In genomic region chr9:4792572-4793411, GRCh38 we compare ENCODE assay signal across 1 cellular context.
TF ChIP-seq lines count a peak whose summit lies in the region.

TSS of gene RCL1 (plus strand) at chr9:4792944. CDS start at chr9:4793092, 148 bp downstream.

TF ChIP-seq in HepG2, 621 proteins besides CTCF, POLR2A, EP300 and RAD21 (continued from another document and continues in another):
- TF ChIP-seq ZNF512B (CRISPR knock-in tag; IDR thresholded peaks at IDR 0.05; ENCODE audit: borderline replicate concordance) (no peak), AKAP8 (CRISPR knock-in tag; IDR thresholded peaks at IDR 0.05) (0 out of 2 replicates have a peak, but pooled peaks have one; percentile 22), ZNF792 (CRISPR knock-in tag; IDR thresholded peaks at IDR 0.05) (no peak), SIN3A (IDR thresholded peaks at IDR 0.05; ENCODE audit: borderline replicate concordance, low read depth, low read length) (peak; percentile 97), TRIM24 (CRISPR knock-in tag; IDR thresholded peaks at IDR 0.05) (no peak), POLR2AphosphoS5 (IDR thresholded peaks at IDR 0.05; ENCODE audit: low read depth, low read length) (peak; percentile 71), ESRRA (CRISPR knock-in tag; IDR thresholded peaks at IDR 0.05; ENCODE audit: low read depth) (0 out of 2 replicates have a peak, but pooled peaks have one; percentile 26), CREB3 (CRISPR knock-in tag; IDR thresholded peaks at IDR 0.05) (no peak), PLSCR1 (CRISPR knock-in tag; IDR thresholded peaks at IDR 0.05; ENCODE audit: borderline replicate concordance) (no peak), PLRG1 (conservative IDR thresholded peaks at IDR 0.05) (no peak), DPF2 (CRISPR knock-in tag; IDR thresholded peaks at IDR 0.05; ENCODE audit: borderline replicate concordance, low read depth) (no peak), ZBED4 (CRISPR knock-in tag; IDR thresholded peaks at IDR 0.05; ENCODE audit: borderline replicate concordance) (peak; percentile 28; the same call in 1 of the 2 replicates), THAP11 (CRISPR knock-in tag; IDR thresholded peaks at IDR 0.05) (peak; percentile 57; the same call in 1 of the 2 replicates), ZNF496 (CRISPR knock-in tag; IDR thresholded peaks at IDR 0.05; ENCODE audit: insufficient replicate concordance) (no peak), ZNF646 (CRISPR knock-in tag; IDR thresholded peaks at IDR 0.05) (no peak), KLF15 (CRISPR knock-in tag; IDR thresholded peaks at IDR 0.05; ENCODE audit: borderline replicate concordance) (no peak; the same call in 1 of the 2 replicates), ZNF326 (CRISPR knock-in tag; IDR thresholded peaks at IDR 0.05; ENCODE audit: borderline replicate concordance) (no peak), SATB2 (CRISPR knock-in tag; IDR thresholded peaks at IDR 0.05) (no peak), ZNF367 (CRISPR knock-in tag; IDR thresholded peaks at IDR 0.05; ENCODE audit: borderline replicate concordance) (no peak), MXD1 (CRISPR knock-in tag; IDR thresholded peaks at IDR 0.05) (peak; percentile 98), MBNL3 (CRISPR knock-in tag; conservative IDR thresholded peaks at IDR 0.05) (no peak), XRCC5 (optimal IDR thresholded peaks at IDR 0.05; ENCODE audit: low read length) (peak; percentile 40), ZNF672 (CRISPR knock-in tag; IDR thresholded peaks at IDR 0.05) (no peak), ZNF850 (CRISPR knock-in tag; conservative IDR thresholded peaks at IDR 0.05) (no peak), ZFP36L1 (CRISPR knock-in tag; IDR thresholded peaks at IDR 0.05) (peak; percentile 90; the same call in 1 of the 2 replicates), MYPOP (CRISPR knock-in tag; IDR thresholded peaks at IDR 0.05) (peak; percentile 13), ZNF329 (CRISPR knock-in tag; IDR thresholded peaks at IDR 0.05; ENCODE audit: low read depth) (0 out of 2 replicates have a peak, but pooled peaks have one; percentile 19), SMC3 (IDR thresholded peaks at IDR 0.05; ENCODE audit: low read length) (no peak), HNRNPK (IDR thresholded peaks at IDR 0.05; ENCODE audit: low read depth, low read length, poor library complexity, severe bottlenecking) (no peak), PTBP1 (IDR thresholded peaks at IDR 0.05; ENCODE audit: low read depth, low read length, poor library complexity, severe bottlenecking) (peak; percentile 48), ZC3H4 (CRISPR knock-in tag; IDR thresholded peaks at IDR 0.05; ENCODE audit: borderline replicate concordance) (no peak), ZNF83 (CRISPR knock-in tag; IDR thresholded peaks at IDR 0.05; ENCODE audit: borderline replicate concordance) (no peak), ZNF136 (CRISPR knock-in tag; IDR thresholded peaks at IDR 0.05; ENCODE audit: low read depth) (no peak), TCF7L2 (IDR thresholded peaks at IDR 0.05; ENCODE audit: low read depth, low read length) (no peak), ATF4 (CRISPR knock-in tag; IDR thresholded peaks at IDR 0.05) (no peak), PRDM15 (CRISPR knock-in tag; IDR thresholded peaks at IDR 0.05) (no peak)
